ENCODE assay signal across 9 cellular contexts in the genomic region with DNA sequence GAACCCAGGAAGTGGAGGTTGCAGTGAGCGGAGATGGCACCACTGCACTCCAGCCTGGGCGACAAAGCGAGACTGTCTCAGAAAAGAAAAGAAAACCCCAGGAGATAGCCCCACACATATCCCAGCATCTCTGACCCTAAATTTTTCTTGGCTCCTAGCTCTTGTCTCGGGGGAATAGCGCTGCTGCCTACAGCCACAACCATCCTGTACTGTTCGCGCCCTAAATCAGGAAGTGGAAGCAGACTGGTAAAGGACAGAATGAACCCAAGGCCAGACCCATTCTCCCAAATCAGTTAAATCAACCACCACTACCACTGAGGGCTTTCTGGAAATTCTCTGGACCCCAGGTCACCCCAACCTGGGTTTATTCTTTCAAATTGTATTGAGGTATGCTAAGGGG. TPM values are rescaled to one million over a fixed set of nuclear protein-coding genes. Genes with fewer than 3 reads are reported as not detected.
DNase-seq lines count a peak whose midpoint lies in the region; ATAC-seq and TF ChIP-seq lines count a peak whose summit lies in the region.
"Had no signal": no experiment of that assay in that cellular context is flagged by ENCODE, and none has a peak within 500 bp of the region (broad histone marks: within the 10 kb centered on the region; RNA-seq: fewer than 3 reads in every experiment).

No MANE protein-coding gene starts in this region.

- TF ChIP-seq CTCF in AG04449 (IDR thresholded peaks at IDR 0.05; ENCODE audit: insufficient read depth, low read length, missing control alignments) (no peak), astrocyte of the cerebellum (IDR thresholded peaks at IDR 0.05; ENCODE audit: low read depth, low read length, missing control alignments) (no peak), mesothelial cell of epicardium (IDR thresholded peaks at IDR 0.05; ENCODE audit: unreplicated experiment) (no peak), lower leg skin (IDR thresholded peaks at IDR 0.05) (no peak)

- ATAC-seq in HG03135 (IDR thresholded peaks at IDR 0.05; ENCODE audit: unreplicated experiment), result no peak

- no peaks in the 10 kb centered on the region for H3K9me3 ChIP-seq in HUES64 (ENCODE audit: insufficient read depth, low read depth, low read length)

- no peak for DNase-seq in AG04449 (ENCODE audit: low read depth, low spot score)
- no peak for DNase-seq in astrocyte of the cerebellum (ENCODE audit: low read depth)
- DNase-seq in mesothelial cell of epicardium (ENCODE audit: low spot score in 2 of 2, unreplicated experiment in 2 of 2), result no peak
- DNase-seq in NCI-H1092 (lab: John Stamatoyannopoulos, UW), result no peak
- no peak for DNase-seq in lower leg skin (ENCODE audit: low spot score in 2 of 2)
- DNase-seq in NK-92 (lab: John Stamatoyannopoulos, UW; ENCODE audit: unreplicated experiment), result no peak
- DNase-seq: NCI-H1694 had no signal

- H3K4me3 ChIP-seq in AG04449 (ENCODE audit: low read depth, low read length) (peak overlapping the region; percentile 88), HUES64 (ENCODE audit: low read length) (peak overlapping the region; percentile 89), astrocyte of the cerebellum (ENCODE audit: low read depth, low read length) (peak overlapping the region; percentile 84), lower leg skin (ENCODE audit: low read depth, poor library complexity, severe bottlenecking) (no peak overlapping the region)

- WGBS in HUES64, result 92% methylated on average over 7 of the region's 7 CpGs
- WGBS in lower leg skin, 2 donors, result 83% methylated on average over 7 of the region's 7 CpGs

- intact Hi-C loops in lower leg skin (cut with DNase I; ENCODE audit: low total_unique reads), result no loop called here

- peak overlapping the region; percentile 87 for H3K4me3 Mint-ChIP-seq in mesothelial cell of epicardium

- no peak for TF ChIP-seq POLR2A in lower leg skin (IDR thresholded peaks at IDR 0.05)

- H3K27me3 ChIP-seq in HUES64 (ENCODE audit: insufficient read depth, low read length), result no peaks in the 10 kb centered on the region

- H3K36me3 Mint-ChIP-seq in mesothelial cell of epicardium, result peaks cover 15% of the 10 kb centered on the region

- peak overlapping the region; percentile 82; the same call in 1 of the 2 replicates for H3K9ac ChIP-seq in HUES64 (ENCODE audit: low read depth, low read length)

- in situ Hi-C loops in astrocyte of the cerebellum (cut with HindIII; ENCODE audit: low sequenced_read_pairs), result no loop called here

- H3K4me1 Mint-ChIP-seq in mesothelial cell of epicardium, result peaks cover 31% of the 10 kb centered on the region

- H3K27me3 Mint-ChIP-seq in mesothelial cell of epicardium (ENCODE audit: low read depth), result no peaks in the 10 kb centered on the region

- no peak overlapping the region for H3K27ac ChIP-seq in HUES64 (ENCODE audit: low read depth, low read length)

- no peaks in the 10 kb centered on the region for H3K9me3 Mint-ChIP-seq in mesothelial cell of epicardium

- peak overlapping the region; percentile 39 for H3K27ac Mint-ChIP-seq in mesothelial cell of epicardium

- CTCF ChIA-PET in AG04449 (lab: Yijun Ruan, JAX), result interaction anchor here (1.5 to 1.6 kb wide), 2 partner anchors 46 to 204 kb away, joined by 4 to 5 read pairs; no protein-coding TSS in a partner anchor

- POLR2A ChIA-PET in AG04449 (lab: Yijun Ruan, JAX), result interaction anchor here (1.5 kb wide), 1 partner anchor 9 kb away, joined by 4 read pairs; no protein-coding TSS in a partner anchor

- H3K36me3 ChIP-seq in HUES64 (ENCODE audit: insufficient read depth, low read length), result peaks cover 28% of the 10 kb centered on the region

- H3K4me1 ChIP-seq in HUES64 (ENCODE audit: insufficient read depth, low read length), result peaks cover 13% of the 10 kb centered on the region; the same call in 1 of the 2 replicates

RNA-seq across cellular contexts. Expression of a gene that starts 1.7 kb away (rescaled TPM):
- 97.2 TPM for polyA plus RNA-seq in HUES64 (2013, experiment 1 of 2)
- polyA plus RNA-seq in HUES64 (2013, experiment 2 of 2), result 102 TPM
- total RNA-seq in mesothelial cell of epicardium (122 to 132 TPM (median 130 TPM) in 3 replicates), lower leg skin (10 to 100 TPM; 55.3 to 79.2 (median 70.4) TPM)

RNA-seq across cellular contexts. Expression of a gene that starts 2.2 kb away (rescaled TPM):
- 67.1 TPM for polyA plus RNA-seq in HUES64 (2013, experiment 1 of 2)
- polyA plus RNA-seq in HUES64 (2013, experiment 2 of 2), result 60.7 TPM
- total RNA-seq in mesothelial cell of epicardium, result 37.9 to 42.8 TPM (median 42.1 TPM) in 3 replicates
- total RNA-seq in lower leg skin, result 10 to 100 TPM; 10.8 to 20.6 (median 17.1) TPM

RNA-seq across cellular contexts. Expression of a gene that starts 7.6 kb away (rescaled TPM):
- polyA plus RNA-seq in HUES64 (2013, experiment 1 of 2), result 307 TPM
- polyA plus RNA-seq in HUES64 (2013, experiment 2 of 2), result 379 TPM
- 424 to 451 TPM (median 429 TPM) in 3 replicates for total RNA-seq in mesothelial cell of epicardium
- 100 to 1,000 TPM; 253 to 667 (median 538) TPM for total RNA-seq in lower leg skin

RNA-seq across cellular contexts. Expression of a gene that starts 10.6 kb away (rescaled TPM):
- 62.5 TPM for polyA plus RNA-seq in HUES64 (2013, experiment 1 of 2)
- polyA plus RNA-seq in HUES64 (2013, experiment 2 of 2), result 63.0 TPM
- total RNA-seq in mesothelial cell of epicardium (55.4 to 57.1 TPM (median 55.6 TPM) in 3 replicates), lower leg skin (10 to 100 TPM; 23.4 to 32.5 (median 27.9) TPM)

RNA-seq across cellular contexts. Expression of a gene that starts 12.4 kb away (rescaled TPM):
- 38.4 TPM for polyA plus RNA-seq in HUES64 (2013, experiment 1 of 2)
- polyA plus RNA-seq in HUES64 (2013, experiment 2 of 2), result 37.5 TPM
- 79.2 to 86.1 TPM (median 79.9 TPM) in 3 replicates for total RNA-seq in mesothelial cell of epicardium
- total RNA-seq in lower leg skin, result 10 to 100 TPM in 3 of 4 donors, 1 to 10 TPM in 1; 6.7 to 25.6 (median 14.4) TPM
